ENCODE assay signal across 14 cellular contexts in genomic region chr18:13290856-13291271, GRCh38.
DNase-seq lines count a peak whose midpoint lies in the region; ATAC-seq, FAIRE-seq and TF ChIP-seq lines count a peak whose summit lies in the region.
"Had no signal": no experiment of that assay in that cellular context is flagged by ENCODE, and none has a peak within 500 bp of the region (broad histone marks: within the 10 kb centered on the region; RNA-seq: fewer than 3 reads in every experiment).

No MANE protein-coding gene starts in this region.

- H3K27me3 ChIP-seq in CD8-positive, alpha-beta memory T cell (ENCODE audit: insufficient read depth, low read length, poor library complexity, severe bottlenecking): no peaks in the 10 kb centered on the region
- no peaks in the 10 kb centered on the region for H3K27me3 ChIP-seq in naive thymus-derived CD4-positive, alpha-beta T cell (ENCODE audit: control insufficient read depth in 2 of 2, insufficient read depth in 2 of 2, low read length in 2 of 2)
- H3K27me3 ChIP-seq: stomach had no signal

- H3K4me1 Mint-ChIP-seq in CD8-positive, alpha-beta memory T cell: peaks cover 20 to 30% (median 25%) of the 10 kb centered on the region in 3 donors
- peaks cover 2 to 50% (median 12%) of the 10 kb centered on the region in 7 donors for H3K4me1 Mint-ChIP-seq in naive thymus-derived CD4-positive, alpha-beta T cell
- H3K4me1 Mint-ChIP-seq in naive thymus-derived CD8-positive, alpha-beta T cell: peaks cover 6 to 49% (median 21%) of the 10 kb centered on the region in 4 donors

- peak overlapping the region in 2 of 7 donors; percentile 3 to 38 for H3K4me3 Mint-ChIP-seq in CD8-positive, alpha-beta memory T cell
- peak overlapping the region in 1 of 10 donors; percentile 15 for H3K4me3 Mint-ChIP-seq in naive thymus-derived CD4-positive, alpha-beta T cell
- H3K4me3 Mint-ChIP-seq in naive thymus-derived CD8-positive, alpha-beta T cell: peak overlapping the region in 1 of 10 donors; percentile 20
- H3K4me3 Mint-ChIP-seq: activated naive CD4-positive, alpha-beta T cell treated with anti-CD3 and anti-CD28 coated beads, Interleukin-2, amount 10 ng/mL, durations not matched to agents 7 days and 5 days had no signal

- peak in 3 of 5 donors; percentile 32 to 72 (median 46) for DNase-seq in CD8-positive, alpha-beta memory T cell
- peak; percentile 71 to 74 for DNase-seq in activated T-cell treated with anti-CD3 and anti-CD28 coated beads, Interleukin-2, amount 50 U/mL, for 48 hours
- DNase-seq in naive thymus-derived CD4-positive, alpha-beta T cell: peak in 1 of 9 donors; percentile 57
- no peak for DNase-seq in kidney
- no peak for DNase-seq in naive thymus-derived CD8-positive, alpha-beta T cell
- DNase-seq: activated naive CD4-positive, alpha-beta T cell treated with anti-CD3 and anti-CD28 coated beads, Interleukin-2, amount 10 ng/mL, durations not matched to agents 7 days and 5 days; NCI-H2081; stomach had no signal

- peaks cover 7% of the 10 kb centered on the region for H3K4me1 ChIP-seq in CD8-positive, alpha-beta memory T cell (ENCODE audit: insufficient read depth, low read length)
- H3K4me1 ChIP-seq in naive thymus-derived CD4-positive, alpha-beta T cell (ENCODE audit: control insufficient read depth in 2 of 2, insufficient read depth in 2 of 2, low read length in 2 of 2): no peaks in the 10 kb centered on the region
- H3K4me1 ChIP-seq in kidney (ENCODE audit: control insufficient read depth in 1 of 2, insufficient read depth in 1 of 2, low read depth in 1 of 2, low read length in 2 of 2): no peaks in the 10 kb centered on the region

- H3K27me3 Mint-ChIP-seq in CD8-positive, alpha-beta memory T cell: peaks cover 5 to 8% of the 10 kb centered on the region in 2 donors
- H3K27me3 Mint-ChIP-seq in naive thymus-derived CD4-positive, alpha-beta T cell: no peaks in the 10 kb centered on the region
- H3K27me3 Mint-ChIP-seq in naive thymus-derived CD8-positive, alpha-beta T cell: no peaks in the 10 kb centered on the region
- H3K27me3 Mint-ChIP-seq: activated naive CD4-positive, alpha-beta T cell treated with anti-CD3 and anti-CD28 coated beads, Interleukin-2, amount 10 ng/mL, durations not matched to agents 7 days and 5 days had no signal

- CTCF ChIA-PET in CD8-positive, alpha-beta memory T cell (lab: Charles Lee): interaction anchor here (1.0 kb wide), 1 partner anchor 11 kb away, joined by 3 read pairs; no protein-coding TSS in a partner anchor
- CTCF ChIA-PET in naive thymus-derived CD4-positive, alpha-beta T cell (lab: Charles Lee): no interaction called here

- FAIRE-seq in kidney (lab: Jason Lieb, UNC): no peak
- FAIRE-seq: G401.6, GM18507, H1 had no signal

- POLR2A ChIA-PET in CD8-positive, alpha-beta memory T cell (lab: Charles Lee): interaction anchor here (1.0 kb wide), 1 partner anchor 300 kb away, joined by 3 read pairs; the partner anchor contains the start of gene CEP192
- POLR2A ChIA-PET in naive thymus-derived CD4-positive, alpha-beta T cell (lab: Charles Lee): interaction anchor here (0.6 to 0.7 kb wide), 2 partner anchors 37 to 53 kb away, joined by 3 read pairs; no protein-coding TSS in a partner anchor
- POLR2A ChIA-PET in naive thymus-derived CD8-positive, alpha-beta T cell (lab: Charles Lee): interaction anchor here (1.1 kb wide), 1 partner anchor 72 kb away, joined by 6 read pairs; the partner anchor contains the start of gene LDLRAD4

- H3K36me3 Mint-ChIP-seq in CD8-positive, alpha-beta memory T cell: peaks cover 0 to 3% (median 0%) of the 10 kb centered on the region in 3 donors
- peaks cover 0 to 4% (median 2%) of the 10 kb centered on the region in 5 donors for H3K36me3 Mint-ChIP-seq in naive thymus-derived CD4-positive, alpha-beta T cell
- H3K36me3 Mint-ChIP-seq in naive thymus-derived CD8-positive, alpha-beta T cell: peaks cover 0 to 2% (median 0%) of the 10 kb centered on the region in 3 donors
- H3K36me3 Mint-ChIP-seq: activated naive CD4-positive, alpha-beta T cell treated with anti-CD3 and anti-CD28 coated beads, Interleukin-2, amount 10 ng/mL, durations not matched to agents 7 days and 5 days had no signal

- H3K9me3 ChIP-seq in CD8-positive, alpha-beta memory T cell (ENCODE audit: low read length): no peaks in the 10 kb centered on the region
- H3K9me3 ChIP-seq in KOPT-K1 (ENCODE audit: insufficient read depth, low read length, poor library complexity, severe bottlenecking) (no peaks in the 10 kb centered on the region), kidney (ENCODE audit: control insufficient read depth in 1 of 2, low read length in 2 of 2) (no peaks in the 10 kb centered on the region)
- no peaks in the 10 kb centered on the region for H3K9me3 ChIP-seq in naive thymus-derived CD4-positive, alpha-beta T cell (ENCODE audit: control insufficient read depth in 2 of 3, low read length in 3 of 3)
- H3K9me3 ChIP-seq: prostate gland, stomach had no signal

- H3K9me3 Mint-ChIP-seq in CD8-positive, alpha-beta memory T cell: no peaks in the 10 kb centered on the region
- no peaks in the 10 kb centered on the region for H3K9me3 Mint-ChIP-seq in naive thymus-derived CD4-positive, alpha-beta T cell
- H3K9me3 Mint-ChIP-seq in naive thymus-derived CD8-positive, alpha-beta T cell: no peaks in the 10 kb centered on the region
- H3K9me3 Mint-ChIP-seq: activated naive CD4-positive, alpha-beta T cell treated with anti-CD3 and anti-CD28 coated beads, Interleukin-2, amount 10 ng/mL, durations not matched to agents 7 days and 5 days had no signal

- no peaks in the 10 kb centered on the region for H3K36me3 ChIP-seq in CD8-positive, alpha-beta memory T cell (ENCODE audit: insufficient read depth, low read length)
- H3K36me3 ChIP-seq in KOPT-K1 (ENCODE audit: insufficient read depth, low read length) (peaks cover 15% of the 10 kb centered on the region), kidney (ENCODE audit: control insufficient read depth in 1 of 2, insufficient read depth in 2 of 2, low read length in 2 of 2) (no peaks in the 10 kb centered on the region)
- H3K36me3 ChIP-seq in naive thymus-derived CD4-positive, alpha-beta T cell (ENCODE audit: control insufficient read depth in 2 of 3, insufficient read depth in 3 of 3, low read length in 3 of 3): no peaks in the 10 kb centered on the region
- H3K36me3 ChIP-seq: prostate gland, stomach had no signal

- ATAC-seq in naive thymus-derived CD4-positive, alpha-beta T cell: peak; percentile 58
- ATAC-seq in HG03521 (IDR thresholded peaks at IDR 0.05; ENCODE audit: unreplicated experiment): no peak
- ATAC-seq in naive thymus-derived CD8-positive, alpha-beta T cell: no peak

- no peak overlapping the region for H3K4me3 ChIP-seq in CD8-positive, alpha-beta memory T cell (ENCODE audit: low read length)
- H3K4me3 ChIP-seq in naive thymus-derived CD4-positive, alpha-beta T cell (ENCODE audit: low read length): no peak overlapping the region
- no peak overlapping the region for H3K4me3 ChIP-seq in kidney (ENCODE audit: low read length in 2 of 2)
- H3K4me3 ChIP-seq: prostate gland, stomach had no signal

- intact Hi-C loops in naive thymus-derived CD4-positive, alpha-beta T cell (cut with micrococcal nuclease): no loop called here
- intact Hi-C loops in kidney (cut with DNase I): no loop called here

- H3K27ac ChIP-seq in CD8-positive, alpha-beta memory T cell (ENCODE audit: low read depth, low read length): no peak overlapping the region
- H3K27ac ChIP-seq in KOPT-K1 (ENCODE audit: low read depth, low read length, poor library complexity, severe bottlenecking) (peak overlapping the region; percentile 32), kidney (ENCODE audit: low read depth in 2 of 2, low read length in 2 of 2) (no peak overlapping the region)
- no peak overlapping the region for H3K27ac ChIP-seq in naive thymus-derived CD4-positive, alpha-beta T cell (ENCODE audit: low read depth, low read length)
- H3K27ac ChIP-seq: prostate gland, stomach had no signal

- TF ChIP-seq CTCF in kidney (IDR thresholded peaks at IDR 0.05; ENCODE audit: borderline replicate concordance, extremely low read depth, insufficient read depth): no peak

- H3K9ac ChIP-seq in kidney (ENCODE audit: low read length in 2 of 2): no peak overlapping the region

- peak overlapping the region; percentile 15 to 89 (median 64) for H3K27ac Mint-ChIP-seq in CD8-positive, alpha-beta memory T cell
- peak overlapping the region in 3 of 9 donors; percentile 12 to 66 (median 52) for H3K27ac Mint-ChIP-seq in naive thymus-derived CD4-positive, alpha-beta T cell
- H3K27ac Mint-ChIP-seq in naive thymus-derived CD8-positive, alpha-beta T cell: peak overlapping the region in 4 of 10 donors; percentile 31 to 59 (median 48)
- H3K27ac Mint-ChIP-seq: activated naive CD4-positive, alpha-beta T cell treated with anti-CD3 and anti-CD28 coated beads, Interleukin-2, amount 10 ng/mL, durations not matched to agents 7 days and 5 days had no signal

Comparison
In these comparisons a context has a peak if more than half of its experiments do, and no peak if none do; other contexts are left out.
1. DNase-seq: peak in CD8-positive, alpha-beta memory T cell (3 of 5) and activated T-cell treated with anti-CD3 and anti-CD28 coated beads, Interleukin-2, amount 50 U/mL, for 48 hours (2 of 2); none in kidney (single experiment) and naive thymus-derived CD8-positive, alpha-beta T cell (0 of 10).